32 cellular contexts compared by ENCODE assay signal in the genomic region with DNA sequence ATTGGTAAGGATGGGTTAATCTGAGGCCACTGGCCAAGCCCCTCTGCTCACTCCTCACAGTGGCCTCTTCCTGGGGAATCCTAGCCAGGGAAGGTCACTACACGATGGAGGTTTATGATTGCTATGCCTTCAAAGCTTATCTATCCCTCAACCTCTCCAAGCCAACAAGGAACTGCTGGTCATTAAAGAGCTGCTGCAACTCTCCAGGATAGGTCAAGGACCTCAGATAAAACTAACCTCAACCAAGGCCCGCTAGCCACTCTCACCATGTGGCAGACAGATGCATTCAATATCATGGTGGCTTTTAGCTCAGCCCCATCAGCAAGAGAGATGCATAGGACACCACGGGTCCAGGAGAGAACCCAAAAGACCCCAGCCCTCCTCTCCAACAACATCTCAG.
"Had no signal": no experiment of that assay in that cellular context is flagged by ENCODE, and none has a peak within 500 bp of the region (broad histone marks: within the 10 kb centered on the region; RNA-seq: fewer than 3 reads in every experiment).

No MANE protein-coding gene starts in this region.

- FAIRE-seq: endometrium, endothelial cell of umbilical vein had no signal

- H3K27me3 Mint-ChIP-seq: activated naive CD8-positive, alpha-beta T cell; activated T-helper 17 cell treated with anti-CD3 and anti-CD28 coated beads, Interleukin-2, amount 50 U/mL, for 72 hours had no signal

- H3K79me2 ChIP-seq: hepatocyte had no signal

- H3K4me3 Mint-ChIP-seq: activated CD4-positive, alpha-beta memory T cell treated with anti-CD3 and anti-CD28 coated beads, Interleukin-2, amount 10 ng/mL, durations not matched to agents 7 days and 5 days; activated CD4-positive, alpha-beta T cell treated with anti-CD3 and anti-CD28 coated beads, Interleukin-2, amount 10 ng/mL, durations not matched to agents 7 days and 5 days; activated naive CD8-positive, alpha-beta T cell; activated T-cell treated with anti-CD3 and anti-CD28 coated beads, Interleukin-2, amount 50 U/mL, for 24 hours; activated T-helper 17 cell treated with anti-CD3 and anti-CD28 coated beads, Interleukin-2, amount 50 U/mL, for 72 hours; brain had no signal

- DNase-seq: activated CD4-positive, alpha-beta memory T cell treated with anti-CD3 and anti-CD28 coated beads, Interleukin-2, amount 10 ng/mL, durations not matched to agents 7 days and 5 days; activated CD4-positive, alpha-beta T cell treated with anti-CD3 and anti-CD28 coated beads for 1 hour; activated CD4-positive, alpha-beta T cell treated with anti-CD3 and anti-CD28 coated beads for 4 hours; activated CD4-positive, alpha-beta T cell treated with anti-CD3 and anti-CD28 coated beads, Interleukin-2, amount 10 ng/mL, durations not matched to agents 7 days and 5 days; activated CD4-positive, alpha-beta T cell treated with anti-CD3 and anti-CD28 coated beads, Interleukin-2, amount 50 U/mL, for 4 hours; activated CD8-positive, alpha-beta memory T cell treated with anti-CD3 and anti-CD28 coated beads, Interleukin-2, amount 50 U/mL, for 48 hours; activated effector memory CD4-positive, alpha-beta T cell treated with Interleukin-2 at 50 U/mL for 16 hours; activated gamma-delta T cell treated with Interleukin-2 at 50 U/mL for 16 hours; activated naive CD4-positive, alpha-beta T cell treated with anti-CD3 and anti-CD28 coated beads, Interleukin-2, amount 50 U/mL, for 16 hours; activated naive CD4-positive, alpha-beta T cell treated with Interleukin-2 at 50 U/mL for 16 hours; activated T-cell treated with anti-CD3 and anti-CD28 coated beads for 4 hours; activated T-cell treated with anti-CD3 and anti-CD28 coated beads, Interleukin-2, amount 50 U/mL, for 24 hours; amniotic stem cell; anterior cingulate cortex; central memory CD4-positive, alpha-beta T cell; cerebellar nuclear complex; colonic mucosa; effector CD8-positive, alpha-beta T cell; esophagus squamous epithelium; foreskin melanocyte; heart right ventricle; T-helper 2 cell had no signal

- H3K4me3 ChIP-seq: breast epithelium, cardiac muscle cell, colonic mucosa, esophagus squamous epithelium, gastroesophageal sphincter, heart right ventricle, hepatocyte had no signal

- H3K4me1 ChIP-seq: breast epithelium, colonic mucosa, esophagus squamous epithelium, gastroesophageal sphincter, heart right ventricle had no signal

- H3K4me2 ChIP-seq: hepatocyte had no signal

- H2AFZ ChIP-seq: hepatocyte had no signal

- H3K27me3 ChIP-seq: breast epithelium, cardiac muscle cell, colonic mucosa, esophagus squamous epithelium, gastroesophageal sphincter, hepatocyte had no signal

- H3K9me3 Mint-ChIP-seq: activated CD4-positive, alpha-beta memory T cell treated with anti-CD3 and anti-CD28 coated beads, Interleukin-2, amount 10 ng/mL, durations not matched to agents 7 days and 5 days; activated CD4-positive, alpha-beta T cell treated with anti-CD3 and anti-CD28 coated beads, Interleukin-2, amount 10 ng/mL, durations not matched to agents 7 days and 5 days; activated T-cell treated with anti-CD3 and anti-CD28 coated beads, Interleukin-2, amount 50 U/mL, for 24 hours; activated T-helper 17 cell treated with anti-CD3 and anti-CD28 coated beads, Interleukin-2, amount 50 U/mL, for 72 hours; brain had no signal

- H3K27ac Mint-ChIP-seq: activated CD4-positive, alpha-beta memory T cell treated with anti-CD3 and anti-CD28 coated beads, Interleukin-2, amount 10 ng/mL, durations not matched to agents 7 days and 5 days; activated CD4-positive, alpha-beta T cell treated with anti-CD3 and anti-CD28 coated beads, Interleukin-2, amount 10 ng/mL, durations not matched to agents 7 days and 5 days; activated naive CD8-positive, alpha-beta T cell; activated T-cell treated with anti-CD3 and anti-CD28 coated beads, Interleukin-2, amount 50 U/mL, for 24 hours; activated T-helper 17 cell treated with anti-CD3 and anti-CD28 coated beads, Interleukin-2, amount 50 U/mL, for 72 hours; brain had no signal

- H3K36me3 Mint-ChIP-seq: activated naive CD8-positive, alpha-beta T cell; brain had no signal

- H3K36me3 ChIP-seq: breast epithelium, cardiac muscle cell, colonic mucosa, esophagus squamous epithelium, gastroesophageal sphincter, heart right ventricle had no signal

- ATAC-seq: activated T-helper 17 cell treated with anti-CD3 and anti-CD28 coated beads, Interleukin-2, amount 50 U/mL, for 72 hours; gastroesophageal sphincter; heart right ventricle had no signal

- H3K9me3 ChIP-seq: breast epithelium, colonic mucosa, esophagus squamous epithelium, gastroesophageal sphincter, heart right ventricle had no signal

- H3K27ac ChIP-seq: breast epithelium, cardiac muscle cell, colonic mucosa, epithelial cell of prostate, esophagus squamous epithelium, gastroesophageal sphincter, heart right ventricle, hepatocyte had no signal

- H3K4me1 Mint-ChIP-seq: activated CD4-positive, alpha-beta memory T cell treated with anti-CD3 and anti-CD28 coated beads, Interleukin-2, amount 10 ng/mL, durations not matched to agents 7 days and 5 days; activated CD4-positive, alpha-beta T cell treated with anti-CD3 and anti-CD28 coated beads, Interleukin-2, amount 10 ng/mL, durations not matched to agents 7 days and 5 days; activated T-helper 17 cell treated with anti-CD3 and anti-CD28 coated beads, Interleukin-2, amount 50 U/mL, for 72 hours; brain had no signal
